Comparison of ENCODE assay signal across 8 cellular contexts in genomic region chr11:3642071-3642951, GRCh38. TPM values are rescaled to one million over a fixed set of nuclear protein-coding genes. Genes with fewer than 3 reads are reported as not detected.
DNase-seq lines count a peak whose midpoint lies in the region; ATAC-seq, FAIRE-seq and TF ChIP-seq lines count a peak whose summit lies in the region.

No MANE protein-coding gene starts in this region.

- ATAC-seq in A549 = peak; percentile 77 to 93
- ATAC-seq in esophagus mucosa = peak; percentile 67
- ATAC-seq in HG02840 (IDR thresholded peaks at IDR 0.05; ENCODE audit: low FRiP score, unreplicated experiment) = no peak

- no peak for TF ChIP-seq RAD21 in A549 (conservative IDR thresholded peaks at IDR 0.05 in 1 of 2, IDR thresholded peaks at IDR 0.05 in 1 of 2)

- H3K27ac ChIP-seq in A549 = peak overlapping the region; percentile 58 to 85

- 9% methylated on average over 14 of the region's 55 CpGs for WGBS in A549 (ENCODE audit: missing lambda C conversion rate)

- POLR2A ChIA-PET in A549 (lab: Yijun Ruan, JAX) = no interaction called here

- H3K4me3 ChIP-seq in A549 = peak overlapping the region; percentile 57
- peak overlapping the region; percentile 59 for H3K4me3 ChIP-seq in H7 (ENCODE audit: insufficient read depth, low read depth, low read length)
- H3K4me3 ChIP-seq in mucosa of stomach (ENCODE audit: low read length) = peak overlapping the region; percentile 54

- peak; percentile 77 to 80 for DNase-seq in A549 (ENCODE audit: low read depth in 1 of 2, low spot score in 1 of 2)
- peak; percentile 99 for DNase-seq in H7
- peak; percentile 90 for DNase-seq in NCI-H82 (lab: John Stamatoyannopoulos, UW)
- DNase-seq in activated T-cell treated with anti-CD3 and anti-CD28 coated beads for 48 hours (ENCODE audit: low read depth) = peak; percentile 41
- peak; percentile 66 for DNase-seq in stimulated activated CD8-positive, alpha-beta memory T cell treated with anti-CD3 and anti-CD28 coated beads, Interleukin-4, amount 100 ng/mL, for 24 hours (ENCODE audit: low read depth)

- no peak for FAIRE-seq in A549 (lab: Jason Lieb, UNC)

- CTCF ChIA-PET in A549 (lab: Yijun Ruan, JAX) = interaction anchor here (0.8 kb wide), 1 partner anchor 11 kb away, joined by 3 read pairs; no protein-coding TSS in a partner anchor

- peaks cover 7% of the 10 kb centered on the region for H3K27me3 ChIP-seq in H7 (ENCODE audit: control insufficient read depth, insufficient read depth, low read length)
- peaks cover 3% of the 10 kb centered on the region for H3K27me3 ChIP-seq in mucosa of stomach (ENCODE audit: control insufficient read depth, insufficient read depth, low read length)

- H3K36me3 ChIP-seq in H7 (replicated peaks; ENCODE audit: control insufficient read depth, insufficient read depth, low read length) = no peaks in the 10 kb centered on the region
- H3K36me3 ChIP-seq in mucosa of stomach (ENCODE audit: control insufficient read depth, insufficient read depth, low read length) = no peaks in the 10 kb centered on the region

- no peak for TF ChIP-seq POLR2A in A549 (IDR thresholded peaks at IDR 0.05; ENCODE audit: low read length)

- no peak for TF ChIP-seq CTCF in A549 (IDR thresholded peaks at IDR 0.05)

- H3K9me3 ChIP-seq in A549 (no peaks in the 10 kb centered on the region), mucosa of stomach (ENCODE audit: control insufficient read depth, low read length) (no peaks in the 10 kb centered on the region)

- peak overlapping the region; percentile 96 for H3K4me2 ChIP-seq in A549

- peaks cover 27% of the 10 kb centered on the region for H3K4me1 ChIP-seq in A549
- H3K4me1 ChIP-seq in mucosa of stomach (ENCODE audit: control insufficient read depth, insufficient read depth, low read length) = peaks cover 15% of the 10 kb centered on the region

- peak overlapping the region; percentile 50 for H3K9ac ChIP-seq in mucosa of stomach (ENCODE audit: low read length)

- TF ChIP-seq EP300 in A549 (IDR thresholded peaks at IDR 0.05) = no peak

TF ChIP-seq in A549, 52 proteins besides CTCF, POLR2A, EP300 and RAD21:
- TF ChIP-seq E2F6 (IDR thresholded peaks at IDR 0.05; ENCODE audit: borderline replicate concordance, low read depth) (peak; percentile 4; the same call in 1 of the 2 replicates), PHF8 (IDR thresholded peaks at IDR 0.05; ENCODE audit: borderline replicate concordance, low read depth) (peak; percentile 64; the same call in 1 of the 2 replicates), USF2 (IDR thresholded peaks at IDR 0.05) (peak; percentile 40), MAX (IDR thresholded peaks at IDR 0.05) (peak; percentile 42), RNF2 (IDR thresholded peaks at IDR 0.05; ENCODE audit: borderline replicate concordance, low read depth) (peak; percentile 89; the same call in 1 of the 2 replicates), KDM5A (IDR thresholded peaks at IDR 0.05) (no peak)

RNA-seq across cellular contexts. Expression of gene ART5, which starts 0.5 kb away (rescaled TPM):
- polyA plus RNA-seq in A549 (2011; rRNA removed) = 0.08 and 0.12 TPM in 2 replicates
- polyA plus RNA-seq in A549 (2012; cell fraction: cytosol; rRNA removed) = 0.11 and 0.12 TPM in 2 replicates
- polyA plus RNA-seq in A549 (2012; cell fraction: nucleus; rRNA removed) = 0.12 and 0.20 TPM in 2 replicates
- polyA plus RNA-seq in A549 (2017; fragmentation: RNase III; extraction: RNeasy Plus Mini Kit Qiagen cat#74134 plus additional on column Dnase treatment) = 0.22 to 0.30 TPM in 2 of 3 replicates, not detected in the other
- polyA minus RNA-seq in A549 (2011; rRNA and poly(A)+ RNA removed) = not detected in 2 replicates
- 6.5 and 15.0 TPM in 2 replicates for total RNA-seq in H7 (2014; rRNA removed; shearing (Covaris generic))
- total RNA-seq in esophagus mucosa = not detected

RNA-seq across cellular contexts. Expression of gene ART1, which starts 2.6 kb away (rescaled TPM):
- polyA plus RNA-seq in A549 (2011; rRNA removed) (not detected in 2 replicates), A549 (2017; fragmentation: RNase III; extraction: RNeasy Plus Mini Kit Qiagen cat#74134 plus additional on column Dnase treatment) (not detected in 3 replicates)
- not detected in 2 replicates for polyA plus RNA-seq in A549 (2012; cell fraction: cytosol; rRNA removed)
- not detected in 2 replicates for polyA plus RNA-seq in A549 (2012; cell fraction: nucleus; rRNA removed)
- polyA minus RNA-seq in A549 (2011; rRNA and poly(A)+ RNA removed) = not detected in 2 replicates
- 0.07 TPM in 1 of 2 replicates, not detected in the other for total RNA-seq in H7 (2014; rRNA removed; shearing (Covaris generic))
- not detected for total RNA-seq in esophagus mucosa

RNA-seq across cellular contexts. Expression of gene CHRNA10, which starts 28.9 kb away (rescaled TPM):
- polyA plus RNA-seq in A549 (2011; rRNA removed) (0.44 and 0.61 TPM in 2 replicates), A549 (2017; fragmentation: RNase III; extraction: RNeasy Plus Mini Kit Qiagen cat#74134 plus additional on column Dnase treatment) (0.85 to 1.1 TPM (median 0.87 TPM) in 3 replicates)
- 1.1 and 1.4 TPM in 2 replicates for polyA plus RNA-seq in A549 (2012; cell fraction: cytosol; rRNA removed)
- polyA plus RNA-seq in A549 (2012; cell fraction: nucleus; rRNA removed) = 9.0 and 11.0 TPM in 2 replicates
- polyA minus RNA-seq in A549 (2011; rRNA and poly(A)+ RNA removed) = 0.66 and 1.4 TPM in 2 replicates
- total RNA-seq in H7 (2014; rRNA removed; shearing (Covaris generic)) = 0.66 and 0.67 TPM in 2 replicates
- total RNA-seq in esophagus mucosa = 0.64 TPM

Comparison
In these comparisons a context has a peak if more than half of its experiments do, and no peak if none do; other contexts are left out.
1. DNase-seq: peak in every context shown above with its lines; median percentile 99 in H7; 90 in NCI-H82; 78 in A549; 66 in stimulated activated CD8-positive, alpha-beta memory T cell treated with anti-CD3 and anti-CD28 coated beads, Interleukin-4, amount 100 ng/mL, for 24 hours; 41 in activated T-cell treated with anti-CD3 and anti-CD28 coated beads for 48 hours.